Comparison of ENCODE assay signal across 9 cellular contexts in the genomic region with DNA sequence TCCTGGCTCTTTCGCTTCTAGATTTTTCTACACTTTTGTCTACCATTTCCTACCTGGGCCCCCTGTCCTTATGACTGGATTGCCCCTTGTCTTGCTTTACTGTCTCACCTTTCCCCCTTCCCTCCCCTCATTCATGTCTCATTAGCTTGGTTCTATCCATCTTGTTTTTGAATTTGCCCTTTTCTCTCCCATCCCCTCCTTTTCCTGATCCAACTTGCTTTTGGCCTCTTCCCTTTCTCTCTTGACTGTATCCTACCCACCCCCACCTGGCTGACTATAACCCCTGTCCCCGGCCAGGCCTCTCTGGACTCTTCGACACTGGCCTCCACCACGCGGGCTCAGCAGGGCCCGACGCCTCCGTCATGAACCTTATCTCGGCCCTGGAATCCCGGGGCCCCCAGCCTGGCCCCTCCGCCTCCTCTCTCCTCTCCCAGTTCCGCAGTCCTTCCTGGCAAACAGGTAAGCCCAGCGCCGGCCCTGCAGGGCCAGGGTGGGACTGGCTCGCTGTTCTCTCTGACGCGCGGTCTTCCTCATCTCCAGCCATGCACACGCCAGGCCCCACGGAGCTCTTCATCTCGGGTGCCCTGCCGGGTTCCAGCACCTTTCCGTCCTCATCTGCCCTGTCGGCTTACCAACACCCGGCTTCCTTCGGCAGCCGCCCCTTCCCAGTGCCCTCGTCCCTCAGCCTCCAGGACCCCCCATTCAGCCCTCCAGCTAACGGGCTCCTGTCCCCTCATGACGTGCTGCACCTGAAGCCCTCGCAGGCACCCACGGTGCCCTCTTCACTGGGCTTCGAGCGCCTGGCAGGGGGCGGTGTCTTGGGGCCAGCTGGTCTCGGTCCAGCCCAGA. TPM values are rescaled to one million over a fixed set of nuclear protein-coding genes. Genes with fewer than 3 reads are reported as not detected.
DNase-seq lines count a peak whose midpoint lies in the region; ATAC-seq, FAIRE-seq and TF ChIP-seq lines count a peak whose summit lies in the region.
"Had no signal": no experiment of that assay in that cellular context is flagged by ENCODE, and none has a peak within 500 bp of the region (broad histone marks: within the 10 kb centered on the region; RNA-seq: fewer than 3 reads in every experiment).

No MANE protein-coding gene starts in this region.

- peaks cover 43% of the 10 kb centered on the region for H4K20me1 ChIP-seq in astrocyte (ENCODE audit: insufficient read depth, low read length)

- peak overlapping the region; percentile 94 for H3K4me3 Mint-ChIP-seq in stimulated activated naive CD8-positive, alpha-beta T cell treated with anti-CD3 and anti-CD28 coated beads, Interleukin-15, Interleukin-2, amounts not matched to agents 100 ng/mL and 50 ng/mL, for 24 hours
- H3K4me3 Mint-ChIP-seq in astrocyte (ENCODE audit: unreplicated experiment), result peak overlapping the region; percentile 94
- H3K4me3 Mint-ChIP-seq in naive thymus-derived CD4-positive, alpha-beta T cell, result peak overlapping the region; percentile 85 to 95 (median 92)

- H3K4me1 ChIP-seq in astrocyte (ENCODE audit: insufficient read depth, low read length) (peaks cover 20% of the 10 kb centered on the region), vagina (peaks cover 24% of the 10 kb centered on the region)
- H3K4me1 ChIP-seq in naive thymus-derived CD4-positive, alpha-beta T cell (ENCODE audit: control insufficient read depth in 2 of 2, insufficient read depth in 2 of 2, low read length in 2 of 2), result peaks cover 13 to 18% of the 10 kb centered on the region in 2 donors

- peak overlapping the region; percentile 24 for H3K9ac ChIP-seq in astrocyte (ENCODE audit: low read length)

- no peak overlapping the region for H2AFZ ChIP-seq in astrocyte (ENCODE audit: low read depth, low read length)

- ATAC-seq in stimulated activated naive CD8-positive, alpha-beta T cell treated with anti-CD3 and anti-CD28 coated beads, Interleukin-15, Interleukin-2, amounts not matched to agents 100 U/mL and 50 U/mL, for 24 hours, result no peak
- ATAC-seq in naive thymus-derived CD4-positive, alpha-beta T cell, result no peak
- no peak for ATAC-seq in HG02571 (IDR thresholded peaks at IDR 0.05; ENCODE audit: unreplicated experiment)
- no peak for ATAC-seq in HG02798 (IDR thresholded peaks at IDR 0.05; ENCODE audit: poor library complexity, unreplicated experiment)

- peaks cover 69% of the 10 kb centered on the region for H3K79me2 ChIP-seq in astrocyte (ENCODE audit: insufficient read depth, low read length)

- peak overlapping the region; percentile 92 for H3K27ac Mint-ChIP-seq in stimulated activated naive CD8-positive, alpha-beta T cell treated with anti-CD3 and anti-CD28 coated beads, Interleukin-15, Interleukin-2, amounts not matched to agents 100 ng/mL and 50 ng/mL, for 24 hours
- no peak overlapping the region for H3K27ac Mint-ChIP-seq in astrocyte (ENCODE audit: unreplicated experiment)
- peak overlapping the region in 8 of 9 donors; percentile 82 to 95 (median 90) for H3K27ac Mint-ChIP-seq in naive thymus-derived CD4-positive, alpha-beta T cell

- H3K36me3 ChIP-seq in astrocyte (ENCODE audit: insufficient read depth, low read length) (peaks cover 14% of the 10 kb centered on the region), vagina (peaks cover 0 to 27% of the 10 kb centered on the region in 2 donors)
- H3K36me3 ChIP-seq in naive thymus-derived CD4-positive, alpha-beta T cell (ENCODE audit: control insufficient read depth in 2 of 3, insufficient read depth in 3 of 3, low read length in 3 of 3), result peaks cover 3 to 62% (median 8%) of the 10 kb centered on the region in 3 experiments

- H3K9me3 ChIP-seq in astrocyte (ENCODE audit: insufficient read depth, low read depth, low read length) (no peaks in the 10 kb centered on the region), vagina (no peaks in the 10 kb centered on the region)
- no peaks in the 10 kb centered on the region for H3K9me3 ChIP-seq in naive thymus-derived CD4-positive, alpha-beta T cell (ENCODE audit: control insufficient read depth in 2 of 3, low read length in 3 of 3)
- H3K9me3 ChIP-seq: MG63 had no signal

- no peak for TF ChIP-seq POLR2A in vagina (IDR thresholded peaks at IDR 0.05)

- H3K4me1 Mint-ChIP-seq in stimulated activated naive CD8-positive, alpha-beta T cell treated with anti-CD3 and anti-CD28 coated beads, Interleukin-15, Interleukin-2, amounts not matched to agents 100 ng/mL and 50 ng/mL, for 24 hours (ENCODE audit: low read depth), result peaks cover 24% of the 10 kb centered on the region
- peaks cover 2% of the 10 kb centered on the region for H3K4me1 Mint-ChIP-seq in astrocyte (ENCODE audit: low read depth, unreplicated experiment)
- peaks cover 24 to 36% (median 26%) of the 10 kb centered on the region in 7 donors for H3K4me1 Mint-ChIP-seq in naive thymus-derived CD4-positive, alpha-beta T cell

- H3K36me3 Mint-ChIP-seq in stimulated activated naive CD8-positive, alpha-beta T cell treated with anti-CD3 and anti-CD28 coated beads, Interleukin-15, Interleukin-2, amounts not matched to agents 100 ng/mL and 50 ng/mL, for 24 hours (ENCODE audit: low read depth), result peaks cover 15% of the 10 kb centered on the region
- peaks cover 4% of the 10 kb centered on the region for H3K36me3 Mint-ChIP-seq in astrocyte (ENCODE audit: low read depth, unreplicated experiment)
- peaks cover 0 to 22% (median 9%) of the 10 kb centered on the region in 5 donors for H3K36me3 Mint-ChIP-seq in naive thymus-derived CD4-positive, alpha-beta T cell

- no peak for FAIRE-seq in astrocyte (lab: Jason Lieb, UNC)

- TF ChIP-seq CTCF in astrocyte (IDR thresholded peaks at IDR 0.05; ENCODE audit: insufficient read depth, low read depth, low read length) (no peak), vagina (IDR thresholded peaks at IDR 0.05) (no peak)

- peak overlapping the region; percentile 94 for H3K4me2 ChIP-seq in astrocyte (ENCODE audit: low read length)

- H3K27me3 Mint-ChIP-seq in stimulated activated naive CD8-positive, alpha-beta T cell treated with anti-CD3 and anti-CD28 coated beads, Interleukin-15, Interleukin-2, amounts not matched to agents 100 ng/mL and 50 ng/mL, for 24 hours, result no peaks in the 10 kb centered on the region
- no peaks in the 10 kb centered on the region for H3K27me3 Mint-ChIP-seq in astrocyte (ENCODE audit: low read depth, unreplicated experiment)
- no peaks in the 10 kb centered on the region for H3K27me3 Mint-ChIP-seq in naive thymus-derived CD4-positive, alpha-beta T cell

- no peak overlapping the region for H3K27ac ChIP-seq in astrocyte (ENCODE audit: low read depth, low read length)
- peak overlapping the region; percentile 59 for H3K27ac ChIP-seq in naive thymus-derived CD4-positive, alpha-beta T cell (ENCODE audit: low read depth, low read length)
- peak overlapping the region; percentile 91 for H3K27ac ChIP-seq in vagina

- H3K4me3 ChIP-seq in astrocyte (ENCODE audit: insufficient read depth, low read depth, low read length), result no peak overlapping the region
- H3K4me3 ChIP-seq in naive thymus-derived CD4-positive, alpha-beta T cell (ENCODE audit: low read length), result no peak overlapping the region
- no peak overlapping the region for H3K4me3 ChIP-seq in vagina
- H3K4me3 ChIP-seq: MG63 had no signal

- CTCF ChIA-PET in naive thymus-derived CD4-positive, alpha-beta T cell (lab: Charles Lee), result no interaction called here

- no peaks in the 10 kb centered on the region for H3K9me3 Mint-ChIP-seq in stimulated activated naive CD8-positive, alpha-beta T cell treated with anti-CD3 and anti-CD28 coated beads, Interleukin-15, Interleukin-2, amounts not matched to agents 100 ng/mL and 50 ng/mL, for 24 hours
- H3K9me3 Mint-ChIP-seq in astrocyte (ENCODE audit: unreplicated experiment), result no peaks in the 10 kb centered on the region
- no peaks in the 10 kb centered on the region for H3K9me3 Mint-ChIP-seq in naive thymus-derived CD4-positive, alpha-beta T cell

- no peaks in the 10 kb centered on the region for H3K27me3 ChIP-seq in astrocyte (ENCODE audit: insufficient read depth, low read length)
- no peaks in the 10 kb centered on the region for H3K27me3 ChIP-seq in naive thymus-derived CD4-positive, alpha-beta T cell (ENCODE audit: control insufficient read depth in 2 of 2, insufficient read depth in 2 of 2, low read length in 2 of 2)
- no peaks in the 10 kb centered on the region for H3K27me3 ChIP-seq in vagina
- H3K27me3 ChIP-seq: MG63 had no signal

- no peak for DNase-seq in stimulated activated naive CD8-positive, alpha-beta T cell treated with anti-CD3 and anti-CD28 coated beads, Interleukin-15, Interleukin-2, amounts not matched to agents 100 U/mL and 50 U/mL, for 24 hours
- no peak for DNase-seq in astrocyte (ENCODE audit: low read depth)
- no peak for DNase-seq in naive thymus-derived CD4-positive, alpha-beta T cell
- no peak for DNase-seq in vagina (ENCODE audit: extremely low spot score in 2 of 2)
- no peak for DNase-seq in activated CD4-positive, alpha-beta T cell treated with anti-CD3 and anti-CD28 coated beads for 1 hour
- DNase-seq: MG63 had no signal

- intact Hi-C loops in naive thymus-derived CD4-positive, alpha-beta T cell (cut with micrococcal nuclease), result loop anchor here (5.0 kb wide), 5 partner anchors 223 to 1267 kb away; a partner anchor contains a TSS
- intact Hi-C loops in vagina (cut with DNase I), result no loop called here

- POLR2A ChIA-PET in naive thymus-derived CD4-positive, alpha-beta T cell (lab: Charles Lee), result interaction anchor here (0.7 to 2.5 kb wide), 5 partner anchors 14 to 142 kb away, joined by 3 to 19 read pairs (median 5); a partner anchor contains a TSS

RNA-seq across cellular contexts. Expression of a gene that starts 3.4 kb away (rescaled TPM):
- 29.7 and 29.9 TPM in 2 replicates for total RNA-seq in astrocyte
- 10 to 100 TPM; 45.6 to 69.4 (median 60.0) TPM for total RNA-seq in naive thymus-derived CD4-positive, alpha-beta T cell
- under 1 TPM; 0.25 to 0.74 TPM for polyA plus RNA-seq in naive thymus-derived CD4-positive, alpha-beta T cell
- 15.5 TPM for total RNA-seq in vagina

RNA-seq across cellular contexts. Expression of a gene that starts 13.3 kb away (rescaled TPM):
- total RNA-seq in astrocyte (0.89 and 1.3 TPM in 2 replicates), vagina (5.4 TPM)
- 1 to 10 TPM in 2 of 5 experiments, under 1 TPM in 3; 0.44 to 2.9 (median 0.58) TPM for total RNA-seq in naive thymus-derived CD4-positive, alpha-beta T cell
- polyA plus RNA-seq in naive thymus-derived CD4-positive, alpha-beta T cell, result under 1 TPM in 1 of 2 donors, not detected in 1; 0.30 TPM

RNA-seq across cellular contexts. Expression of a gene that starts 14.0 kb away (rescaled TPM):
- total RNA-seq in astrocyte (74.6 and 83.8 TPM in 2 replicates), vagina (72.2 TPM)
- total RNA-seq in naive thymus-derived CD4-positive, alpha-beta T cell, result 100 to 1,000 TPM; 222 to 267 (median 228) TPM
- 1,000 to 10,000 TPM in 1 of 2 donors, 100 to 1,000 TPM in 1; 933 to 1,232 TPM for polyA plus RNA-seq in naive thymus-derived CD4-positive, alpha-beta T cell

RNA-seq across cellular contexts. Expression of a gene that starts 45.6 kb away (rescaled TPM):
- total RNA-seq in astrocyte (94.7 and 104 TPM in 2 replicates), vagina (112 TPM)
- total RNA-seq in naive thymus-derived CD4-positive, alpha-beta T cell, result 10 to 100 TPM; 11.0 to 18.6 (median 13.8) TPM
- polyA plus RNA-seq in naive thymus-derived CD4-positive, alpha-beta T cell, result 10 to 100 TPM; 31.8 to 37.0 TPM

RNA-seq across cellular contexts. Expression of a gene that starts 47.6 kb away (rescaled TPM):
- total RNA-seq in astrocyte (105 and 107 TPM in 2 replicates), vagina (20.4 TPM)
- total RNA-seq in naive thymus-derived CD4-positive, alpha-beta T cell, result 10 to 100 TPM; 35.0 to 74.9 (median 48.8) TPM
- 1 to 10 TPM; 1.4 to 3.7 TPM for polyA plus RNA-seq in naive thymus-derived CD4-positive, alpha-beta T cell
